8 cellular contexts compared by ENCODE assay signal in genomic region chr19:18167975-18168645, GRCh38. TPM values are rescaled to one million over a fixed set of nuclear protein-coding genes. Genes with fewer than 3 reads are reported as not detected.
DNase-seq lines count a peak whose midpoint lies in the region; ATAC-seq and TF ChIP-seq lines count a peak whose summit lies in the region.

No MANE protein-coding gene starts in this region.

- intact Hi-C loops in sciatic nerve (cut with DNase I), result loop anchor here (10.0 kb wide), 1 partner anchor 53 kb away; no protein-coding TSS in a partner anchor

- H3K4me3 ChIP-seq in foreskin fibroblast (ENCODE audit: low read depth in 1 of 2, low read length in 2 of 2), result no peak overlapping the region

- TF ChIP-seq CTCF in GM12872 (IDR thresholded peaks at IDR 0.05; ENCODE audit: insufficient read depth, low read depth, low read length) (peak; percentile 94), foreskin fibroblast (IDR thresholded peaks at IDR 0.05; ENCODE audit: low read depth, low read length) (peak; percentile 70)

- ATAC-seq in sciatic nerve, result peak; percentile 61

- peak; percentile 100 for DNase-seq in 8988T
- DNase-seq in NCI-H82 (lab: John Stamatoyannopoulos, UW), result peak; percentile 79
- peak; percentile 71 to 80 for DNase-seq in activated T-cell treated with anti-CD3 and anti-CD28 coated beads, Interleukin-2, amount 50 U/mL, for 48 hours
- DNase-seq in foreskin fibroblast, result peak in 1 of 2 donors; percentile 66
- peak; percentile 77 for DNase-seq in sciatic nerve (ENCODE audit: low spot score)
- DNase-seq in cerebellar nuclear complex (lab: John Stamatoyannopoulos, UW), result no peak
- no peak for DNase-seq in HK-2 (ENCODE audit: unreplicated experiment)

RNA-seq across cellular contexts. Expression of gene IFI30, which starts 5.5 kb away (rescaled TPM):
- 82.2 TPM for total RNA-seq in sciatic nerve

RNA-seq across cellular contexts. Expression of gene PIK3R2, which starts 15.1 kb away (rescaled TPM):
- 19.5 TPM for total RNA-seq in sciatic nerve

RNA-seq across cellular contexts. Expression of gene MPV17L2, which starts 24.9 kb away (rescaled TPM):
- total RNA-seq in sciatic nerve, result 9.2 TPM

RNA-seq across cellular contexts. Expression of gene RAB3A, which starts 35.7 kb away (rescaled TPM):
- total RNA-seq in sciatic nerve, result 2.9 TPM

RNA-seq across cellular contexts. Expression of gene PDE4C, which starts 58.1 kb away (rescaled TPM):
- 2.1 TPM for total RNA-seq in sciatic nerve

Comparison
In these comparisons a context has a peak if more than half of its experiments do, and no peak if none do; other contexts are left out.
1. DNase-seq: peak in 8988T (single experiment), NCI-H82 (single experiment), activated T-cell treated with anti-CD3 and anti-CD28 coated beads, Interleukin-2, amount 50 U/mL, for 48 hours (2 of 2) and sciatic nerve (single experiment); none in cerebellar nuclear complex (0 of 2) and HK-2 (single experiment).